In genomic region chr13:62920181-62920580, GRCh38 we compare ENCODE assay signal across 17 cellular contexts.
DNase-seq lines count a peak whose midpoint lies in the region; ATAC-seq and TF ChIP-seq lines count a peak whose summit lies in the region.
"Had no signal": no experiment of that assay in that cellular context is flagged by ENCODE, and none has a peak within 500 bp of the region (broad histone marks: within the 10 kb centered on the region; RNA-seq: fewer than 3 reads in every experiment).

No MANE protein-coding gene starts in this region.

- no peaks in the 10 kb centered on the region for H3K9me3 ChIP-seq in Karpas-422 (ENCODE audit: low read length)
- H3K9me3 ChIP-seq: BLaER1 had no signal

- H3K4me1 Mint-ChIP-seq in mesothelial cell of epicardium, result no peaks in the 10 kb centered on the region
- no peaks in the 10 kb centered on the region for H3K4me1 Mint-ChIP-seq in activated T-helper 1 cell treated with anti-CD3 and anti-CD28 coated beads, Interleukin-12 subunit alpha, Interleukin-12 subunit beta, Interleukin-2, Interleukin-4 antibody, amounts not matched to agents 30 ng/mL and 10 ng/mL and 1 ng/mL, durations not matched to agents 14 hours and 24 hours and 36 hours (ENCODE audit: low read depth)
- H3K4me1 Mint-ChIP-seq: CD4-positive, CD25-positive, alpha-beta regulatory T cell; GM23338 had no signal

- H3K36me3 Mint-ChIP-seq in mesothelial cell of epicardium, result no peaks in the 10 kb centered on the region
- H3K36me3 Mint-ChIP-seq in activated T-helper 1 cell treated with anti-CD3 and anti-CD28 coated beads, Interleukin-12 subunit alpha, Interleukin-12 subunit beta, Interleukin-2, Interleukin-4 antibody, amounts not matched to agents 30 ng/mL and 10 ng/mL and 1 ng/mL, durations not matched to agents 14 hours and 24 hours and 36 hours (ENCODE audit: low read depth), result no peaks in the 10 kb centered on the region
- H3K36me3 Mint-ChIP-seq: CD4-positive, CD25-positive, alpha-beta regulatory T cell had no signal

- peak overlapping the region; percentile 26 for H3K27ac Mint-ChIP-seq in mesothelial cell of epicardium
- no peak overlapping the region for H3K27ac Mint-ChIP-seq in activated T-helper 1 cell treated with anti-CD3 and anti-CD28 coated beads, Interleukin-12 subunit alpha, Interleukin-12 subunit beta, Interleukin-2, Interleukin-4 antibody, amounts not matched to agents 30 ng/mL and 10 ng/mL and 1 ng/mL, durations not matched to agents 14 hours and 24 hours and 36 hours
- H3K27ac Mint-ChIP-seq: GM23338 had no signal

- no peaks in the 10 kb centered on the region; the same call in 1 of the 2 replicates for H3K9me2 ChIP-seq in Karpas-422 (replicated peaks; ENCODE audit: insufficient read depth, low read length)

- intact Hi-C loops in activated T-helper 1 cell treated with anti-CD3 and anti-CD28 coated beads, Interleukin-12 subunit alpha, Interleukin-12 subunit beta, Interleukin-2, Interleukin-4 antibody, amounts not matched to agents 30 ng/mL and 10 ng/mL and 1 ng/mL, durations not matched to agents 14 hours and 24 hours and 36 hours (cut with micrococcal nuclease), result no loop called here
- intact Hi-C loops in head of caudate nucleus (cut with DNase I), result no loop called here

- no peaks in the 10 kb centered on the region for H3K79me2 ChIP-seq in Karpas-422 (ENCODE audit: low read length)

- H3K27me3 ChIP-seq in BJ (ENCODE audit: control insufficient read depth, insufficient read depth, low read length) (no peaks in the 10 kb centered on the region), Karpas-422 (ENCODE audit: low read length) (no peaks in the 10 kb centered on the region)
- H3K27me3 ChIP-seq: BLaER1 had no signal

- TF ChIP-seq CTCF in BJ (IDR thresholded peaks at IDR 0.05; ENCODE audit: insufficient read depth, low read depth, low read length) (no peak), fibroblast of mammary gland (conservative IDR thresholded peaks at IDR 0.05; ENCODE audit: control insufficient read depth, insufficient read depth, low read depth, low read length) (no peak), mesothelial cell of epicardium (IDR thresholded peaks at IDR 0.05; ENCODE audit: unreplicated experiment) (no peak)

- no peaks in the 10 kb centered on the region for H3K9me3 Mint-ChIP-seq in mesothelial cell of epicardium
- H3K9me3 Mint-ChIP-seq in activated T-helper 1 cell treated with anti-CD3 and anti-CD28 coated beads, Interleukin-12 subunit alpha, Interleukin-12 subunit beta, Interleukin-2, Interleukin-4 antibody, amounts not matched to agents 30 ng/mL and 10 ng/mL and 1 ng/mL, durations not matched to agents 14 hours and 24 hours and 36 hours, result no peaks in the 10 kb centered on the region
- H3K9me3 Mint-ChIP-seq: GM23338 had no signal

- H3K4me3 ChIP-seq in BJ (ENCODE audit: low read depth, low read length), result no peak overlapping the region
- H3K4me3 ChIP-seq in Karpas-422 (ENCODE audit: low read length), result no peak overlapping the region
- no peak overlapping the region for H3K4me3 ChIP-seq in fibroblast of mammary gland (ENCODE audit: control insufficient read depth, low read depth, low read length)
- H3K4me3 ChIP-seq: BLaER1, GM12878, GM23338 had no signal

- no peaks in the 10 kb centered on the region for H3K4me1 ChIP-seq in Karpas-422 (ENCODE audit: low read length)
- H3K4me1 ChIP-seq: BLaER1 had no signal

- CTCF ChIA-PET in BJ (lab: Yijun Ruan, JAX), result no interaction called here

- H3K27me3 Mint-ChIP-seq in mesothelial cell of epicardium (ENCODE audit: low read depth), result no peaks in the 10 kb centered on the region
- H3K27me3 Mint-ChIP-seq in activated T-helper 1 cell treated with anti-CD3 and anti-CD28 coated beads, Interleukin-12 subunit alpha, Interleukin-12 subunit beta, Interleukin-2, Interleukin-4 antibody, amounts not matched to agents 30 ng/mL and 10 ng/mL and 1 ng/mL, durations not matched to agents 14 hours and 24 hours and 36 hours (ENCODE audit: insufficient read depth), result no peaks in the 10 kb centered on the region
- H3K27me3 Mint-ChIP-seq: CD4-positive, CD25-positive, alpha-beta regulatory T cell had no signal

- no peak overlapping the region for H3K27ac ChIP-seq in Karpas-422 (ENCODE audit: low read length)
- H3K27ac ChIP-seq: BLaER1, HL-60 had no signal

- H4K20me1 ChIP-seq in Karpas-422 (ENCODE audit: insufficient read depth, low read depth, low read length), result no peaks in the 10 kb centered on the region
- H4K20me1 ChIP-seq: BLaER1 had no signal

- DNase-seq in BJ (ENCODE audit: low read depth), result peak; percentile 70
- no peak for DNase-seq in Karpas-422
- peak; percentile 91 for DNase-seq in fibroblast of mammary gland (ENCODE audit: low read depth)
- no peak for DNase-seq in mesothelial cell of epicardium (ENCODE audit: low spot score in 2 of 2, unreplicated experiment in 2 of 2)
- DNase-seq in activated T-helper 1 cell treated with anti-CD3 and anti-CD28 coated beads, Interleukin-12 subunit alpha, Interleukin-12 subunit beta, Interleukin-2, Interleukin-4 antibody, amounts not matched to agents 30 ng/mL and 10 ng/mL and 1 ng/mL, durations not matched to agents 14 hours and 24 hours and 36 hours (ENCODE audit: low spot score), result no peak
- DNase-seq in HK-2 (ENCODE audit: unreplicated experiment), result no peak
- DNase-seq in head of caudate nucleus, result no peak
- DNase-seq: Calu3; CD4-positive, CD25-positive, alpha-beta regulatory T cell; DMS 273 treated with DMSO at 0.1 percent for 48 hours; H7; KBM-7 had no signal

- H3K9ac ChIP-seq in Karpas-422 (ENCODE audit: low read length), result no peak overlapping the region
- H3K9ac ChIP-seq: BLaER1 had no signal

- no peak for ATAC-seq in HG02840 (IDR thresholded peaks at IDR 0.05; ENCODE audit: low FRiP score, unreplicated experiment)
- ATAC-seq: GM12878, GM23338 had no signal

- peak overlapping the region; percentile 36; the same call in 1 of the 2 replicates for H2AFZ ChIP-seq in Karpas-422 (ENCODE audit: low read length)
- H2AFZ ChIP-seq: GM23338 had no signal

- H3K36me3 ChIP-seq in BJ (ENCODE audit: control insufficient read depth, insufficient read depth, low read length) (no peaks in the 10 kb centered on the region), Karpas-422 (ENCODE audit: insufficient read depth, low read length) (no peaks in the 10 kb centered on the region)
- H3K36me3 ChIP-seq: BLaER1 had no signal

- POLR2A ChIA-PET in BJ (lab: Charles Lee), result no interaction called here

- H3K4me2 ChIP-seq in Karpas-422 (ENCODE audit: low read depth, low read length, poor library complexity, severe bottlenecking), result no peak overlapping the region
- H3K4me2 ChIP-seq: BLaER1, GM23338 had no signal

- no peak overlapping the region for H3K4me3 Mint-ChIP-seq in mesothelial cell of epicardium
- H3K4me3 Mint-ChIP-seq in activated T-helper 1 cell treated with anti-CD3 and anti-CD28 coated beads, Interleukin-12 subunit alpha, Interleukin-12 subunit beta, Interleukin-2, Interleukin-4 antibody, amounts not matched to agents 30 ng/mL and 10 ng/mL and 1 ng/mL, durations not matched to agents 14 hours and 24 hours and 36 hours, result no peak overlapping the region
- H3K4me3 Mint-ChIP-seq: CD4-positive, CD25-positive, alpha-beta regulatory T cell; GM23338 had no signal

Comparison
In these comparisons a context has a peak if more than half of its experiments do, and no peak if none do; other contexts are left out.
1. DNase-seq: peak in BJ (single experiment) and fibroblast of mammary gland (single experiment); none in Karpas-422 (single experiment), mesothelial cell of epicardium (0 of 2), activated T-helper 1 cell treated with anti-CD3 and anti-CD28 coated beads, Interleukin-12 subunit alpha, Interleukin-12 subunit beta, Interleukin-2, Interleukin-4 antibody, amounts not matched to agents 30 ng/mL and 10 ng/mL and 1 ng/mL, durations not matched to agents 14 hours and 24 hours and 36 hours (single experiment), HK-2 (single experiment) and head of caudate nucleus (0 of 42).